1 cellular context compared by ENCODE assay signal in genomic region chr6:150775400-150775799, GRCh38.
TF ChIP-seq lines count a peak whose summit lies in the region.

No MANE protein-coding gene starts in this region.

TF ChIP-seq in endothelial cell of umbilical vein, 7 proteins besides CTCF, POLR2A, EP300 and RAD21:
- TF ChIP-seq JUN (IDR thresholded peaks at IDR 0.05; ENCODE audit: borderline replicate concordance, insufficient read depth, insufficient read length, low read depth) (peak; percentile 3), MYC (IDR thresholded peaks at IDR 0.05; ENCODE audit: low read depth, low read length) (no peak)
TF ChIP-seq in endothelial cell of umbilical vein: peak in this region for 1.
